9 cellular contexts compared by ENCODE assay signal in the genomic region with DNA sequence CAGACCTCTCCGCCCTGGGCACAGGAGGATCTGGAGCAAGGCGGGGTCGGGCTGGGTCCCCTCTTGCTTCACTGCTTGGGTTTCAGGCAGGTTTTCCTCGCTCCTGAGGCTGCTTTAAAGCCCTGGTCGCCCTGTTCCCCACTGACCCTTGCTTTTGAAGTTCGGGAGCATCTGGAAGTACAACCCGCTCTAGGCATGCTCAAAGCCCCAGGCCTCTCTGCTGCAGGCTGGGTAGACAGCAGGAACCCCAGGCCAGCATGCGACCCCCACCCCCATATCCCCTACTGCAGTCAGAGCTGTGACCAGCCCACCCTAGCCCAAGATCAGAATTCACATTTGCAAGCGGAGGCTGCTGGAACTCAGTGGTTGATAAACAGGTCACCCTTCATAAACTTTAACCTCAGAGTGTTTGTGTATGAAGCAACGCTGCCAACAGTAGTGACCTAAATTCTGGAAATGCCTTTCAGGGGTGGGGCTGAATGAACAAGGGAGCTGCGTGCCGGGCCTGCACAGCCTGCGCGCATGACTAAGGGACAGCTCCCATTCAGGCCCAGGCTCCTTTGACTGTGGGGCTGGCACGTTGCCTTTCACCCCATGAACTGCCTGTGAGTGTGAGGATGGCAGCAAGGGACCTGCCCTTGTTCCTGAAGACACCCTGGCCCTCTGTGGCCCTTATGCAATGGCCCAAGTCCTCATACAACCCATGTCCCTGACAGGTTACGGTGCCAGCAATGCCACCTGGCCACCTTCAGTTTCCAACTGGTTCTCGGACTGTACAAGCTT. TPM values are rescaled to one million over a fixed set of nuclear protein-coding genes. Genes with fewer than 3 reads are reported as not detected.
DNase-seq lines count a peak whose midpoint lies in the region; FAIRE-seq and TF ChIP-seq lines count a peak whose summit lies in the region.
"Had no signal": no experiment of that assay in that cellular context is flagged by ENCODE, and none has a peak within 500 bp of the region (broad histone marks: within the 10 kb centered on the region; RNA-seq: fewer than 3 reads in every experiment).

No MANE protein-coding gene starts in this region.

- no peak overlapping the region for H3K4me2 ChIP-seq in endothelial cell of umbilical vein (ENCODE audit: insufficient read depth, low read length)

- no peaks in the 10 kb centered on the region for H3K36me3 ChIP-seq in endothelial cell of umbilical vein (ENCODE audit: control insufficient read depth in 2 of 2, extremely low read depth in 1 of 2, insufficient read depth in 2 of 2, low read length in 2 of 2)

- no TSS peak for BruUV-seq in endothelial cell of umbilical vein (replicated peaks; lab: Mats Ljungman, UMichigan)

- no peak overlapping the region for H2AFZ ChIP-seq in endothelial cell of umbilical vein (ENCODE audit: low read depth, low read length)

- dilution Hi-C loops in endothelial cell of umbilical vein (cut with MboI; ENCODE audit: extremely low pct_ligation_motif_present, low sequenced_read_pairs): no loop called here

- peak overlapping the region; percentile 99 for H3K27ac Mint-ChIP-seq in mesothelial cell of epicardium

- no peaks in the 10 kb centered on the region for H3K9me3 Mint-ChIP-seq in mesothelial cell of epicardium
- H3K9me3 Mint-ChIP-seq: CD8-positive, alpha-beta memory T cell had no signal

- H3K27ac ChIP-seq in endothelial cell of umbilical vein (ENCODE audit: insufficient read depth, low read depth, low read length): no peak overlapping the region

- no peaks in the 10 kb centered on the region for H3K36me3 Mint-ChIP-seq in mesothelial cell of epicardium
- H3K36me3 Mint-ChIP-seq: CD8-positive, alpha-beta memory T cell had no signal

- no peaks in the 10 kb centered on the region for H3K9me1 ChIP-seq in endothelial cell of umbilical vein (replicated peaks; ENCODE audit: control insufficient read depth, extremely low read depth, insufficient read depth, low read length)

- H3K9me3 ChIP-seq in endothelial cell of umbilical vein (replicated peaks; ENCODE audit: control insufficient read depth, insufficient read depth, low read length): no peaks in the 10 kb centered on the region

- H3K4me3 Mint-ChIP-seq in mesothelial cell of epicardium: peak overlapping the region; percentile 44

- intact Hi-C loops in endothelial cell of umbilical vein (cut with micrococcal nuclease): no loop called here

- H4K20me1 ChIP-seq in endothelial cell of umbilical vein (replicated peaks; ENCODE audit: control insufficient read depth, extremely low read depth, insufficient read depth, low read length): no peaks in the 10 kb centered on the region

- TF ChIP-seq CTCF in LNCaP clone FGC (IDR thresholded peaks at IDR 0.05; ENCODE audit: control insufficient read depth, extremely low read depth, insufficient read depth): no peak
- TF ChIP-seq CTCF in endothelial cell of umbilical vein (IDR thresholded peaks at IDR 0.05; ENCODE audit: extremely low read depth in 1 of 2, insufficient read depth in 1 of 2, low read depth in 1 of 2, low read length in 2 of 2): no peak
- no peak for TF ChIP-seq CTCF in mesothelial cell of epicardium (IDR thresholded peaks at IDR 0.05; ENCODE audit: unreplicated experiment)

- H3K4me1 ChIP-seq in endothelial cell of umbilical vein (ENCODE audit: control insufficient read depth, extremely low read depth, insufficient read depth, low read length): peaks cover 27% of the 10 kb centered on the region

- peaks cover 77% of the 10 kb centered on the region for H3K4me1 Mint-ChIP-seq in mesothelial cell of epicardium

- no peak for TF ChIP-seq POLR2A in endothelial cell of umbilical vein (IDR thresholded peaks at IDR 0.05; ENCODE audit: low read depth, low read length)

- no peaks in the 10 kb centered on the region for H3K27me3 ChIP-seq in endothelial cell of umbilical vein (ENCODE audit: control insufficient read depth in 2 of 2, insufficient read depth in 2 of 2, low read length in 2 of 2)

- H3K4me3 ChIP-seq in LNCaP clone FGC (ENCODE audit: low read depth, low read length) (no peak overlapping the region), endothelial cell of umbilical vein (replicated peaks in 1 of 3; ENCODE audit: insufficient read depth in 1 of 3, low read depth in 1 of 3, low read length in 3 of 3) (no peak overlapping the region)

- CTCF ChIA-PET in endothelial cell of umbilical vein (lab: Charles Lee): interaction anchor here (0.9 to 1.4 kb wide), 5 partner anchors 13 to 111 kb away, joined by 3 to 6 read pairs (median 5); no protein-coding TSS in a partner anchor

- peak; percentile 92 for FAIRE-seq in endothelial cell of umbilical vein (lab: Jason Lieb, UNC)

- H3K27me3 Mint-ChIP-seq in mesothelial cell of epicardium (ENCODE audit: low read depth): no peaks in the 10 kb centered on the region

- DNase-seq in A172 (ENCODE audit: low spot score): peak; percentile 93
- DNase-seq in LNCaP clone FGC (ENCODE audit: low read depth): peak; percentile 77
- peak; percentile 48 for DNase-seq in endothelial cell of umbilical vein (ENCODE audit: low read depth, low spot score)
- peak in 1 of 2 experiments; percentile 64 for DNase-seq in mesothelial cell of epicardium (ENCODE audit: low spot score in 2 of 2, unreplicated experiment in 2 of 2)
- no peak for DNase-seq in NCI-H2107 (lab: John Stamatoyannopoulos, UW)
- no peak for DNase-seq in NCI-H446 treated with DMSO at 0.1 percent for 48 hours (lab: John Stamatoyannopoulos, UW)
- no peak for DNase-seq in middle frontal gyrus (ENCODE audit: extremely low spot score, low spot score)
- DNase-seq in activated CD4-positive, CD25-positive, alpha-beta regulatory T cell (lab: John Stamatoyannopoulos, UW): no peak

- H3K9ac ChIP-seq in endothelial cell of umbilical vein (replicated peaks; ENCODE audit: extremely low read depth, insufficient read depth, low read length): no peak overlapping the region

- H3K79me2 ChIP-seq in endothelial cell of umbilical vein (ENCODE audit: control insufficient read depth, insufficient read depth, low read length): no peaks in the 10 kb centered on the region

- POLR2A ChIA-PET in endothelial cell of umbilical vein (lab: Charles Lee): no interaction called here

TF ChIP-seq in endothelial cell of umbilical vein, 7 proteins besides CTCF, POLR2A, EP300 and RAD21:
- TF ChIP-seq GATA2 (IDR thresholded peaks at IDR 0.05; ENCODE audit: insufficient read depth, insufficient read length, low read depth, low read length) (no peak), FOS (IDR thresholded peaks at IDR 0.05; ENCODE audit: borderline replicate concordance, insufficient read depth, low read length) (no peak)

RNA-seq across cellular contexts. Expression of gene PROSER2, which starts 52.5 kb away (rescaled TPM):
- 18.5 and 23.8 TPM in 2 replicates for total RNA-seq in A172 (2014; rRNA removed; shearing (Covaris generic))
- 22.6 and 23.5 TPM in 2 replicates for total RNA-seq in endothelial cell of umbilical vein
- polyA plus RNA-seq in endothelial cell of umbilical vein: 5.9 and 8.1 TPM in 2 replicates
- polyA plus RNA-seq in endothelial cell of umbilical vein (2011; cell fraction: cytosol; rRNA removed): 5.3 and 5.8 TPM in 2 replicates
- polyA plus RNA-seq in endothelial cell of umbilical vein (2011; cell fraction: nucleus; rRNA removed): 4.3 and 5.4 TPM in 2 replicates
- 10.0 and 13.3 TPM in 2 replicates for polyA plus RNA-seq in endothelial cell of umbilical vein (2012)
- polyA minus RNA-seq in endothelial cell of umbilical vein: 3.7 and 5.5 TPM in 2 replicates
- 4.0 TPM for polyA minus RNA-seq in endothelial cell of umbilical vein (2011; cell fraction: cytosol; rRNA and poly(A)+ RNA removed)
- polyA minus RNA-seq in endothelial cell of umbilical vein (2011; cell fraction: nucleus; rRNA and poly(A)+ RNA removed): 2.2 and 2.3 TPM in 2 replicates
- total RNA-seq in mesothelial cell of epicardium: 16.9 to 17.8 TPM (median 17.6 TPM) in 3 replicates

Comparison
In these comparisons a context has a peak if more than half of its experiments do, and no peak if none do; other contexts are left out.
1. DNase-seq: peak in A172 (single experiment), LNCaP clone FGC (single experiment) and endothelial cell of umbilical vein (single experiment); none in NCI-H2107 (single experiment), NCI-H446 treated with DMSO at 0.1 percent for 48 hours (single experiment), middle frontal gyrus (single experiment) and activated CD4-positive, CD25-positive, alpha-beta regulatory T cell (0 of 4).